Comparison of ENCODE assay signal across 1 cellular context in genomic region chr22:38083931-38084631, GRCh38.
TF ChIP-seq lines count a peak whose summit lies in the region.

Gene SLC16A8 (minus strand): TSS chr22:38084184. CDS start chr22:38082873, 1,311 bp downstream.

TF ChIP-seq in GM23338, 12 proteins besides CTCF, POLR2A, EP300 and RAD21 (continued from another document):
- no peak for TF ChIP-seq ZNF462 (CRISPR knock-in tag; IDR thresholded peaks at IDR 0.05)
- no peak for TF ChIP-seq JUNB (IDR thresholded peaks at IDR 0.05; ENCODE audit: unreplicated experiment)
- TF ChIP-seq EZH2 (IDR thresholded peaks at IDR 0.05; ENCODE audit: low read depth, unreplicated experiment), result no peak
- TF ChIP-seq NANOG (IDR thresholded peaks at IDR 0.05; ENCODE audit: borderline replicate concordance), result no peak
